32 cellular contexts compared by ENCODE assay signal in the genomic region with DNA sequence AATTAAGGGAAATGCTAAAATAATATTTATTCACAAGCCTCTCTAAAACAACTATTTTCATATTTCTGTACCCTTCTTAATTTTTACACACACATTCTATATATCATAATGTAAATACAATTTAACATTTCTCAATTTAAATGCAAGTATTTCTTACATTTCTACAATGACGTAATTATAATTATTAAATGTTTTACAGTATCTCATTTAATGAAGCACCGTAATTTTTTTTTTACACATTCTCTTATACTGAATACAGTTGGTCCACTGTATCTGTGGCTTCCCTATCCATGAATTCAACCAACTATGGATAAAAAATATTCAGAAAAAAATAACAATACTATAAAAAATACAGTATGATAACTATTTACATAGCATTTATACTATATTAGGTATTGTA.
"Had no signal": no experiment of that assay in that cellular context is flagged by ENCODE, and none has a peak within 500 bp of the region (broad histone marks: within the 10 kb centered on the region; RNA-seq: fewer than 3 reads in every experiment).

No MANE protein-coding gene starts in this region.

- H3K36me3 Mint-ChIP-seq: WTC11 had no signal

- H3K4me3 Mint-ChIP-seq: activated CD4-positive, alpha-beta memory T cell treated with anti-CD3 and anti-CD28 coated beads, Interleukin-2, amount 10 ng/mL, durations not matched to agents 7 days and 5 days; activated CD4-positive, alpha-beta T cell treated with anti-CD3 and anti-CD28 coated beads, Interleukin-2, amount 10 ng/mL, durations not matched to agents 7 days and 5 days; activated naive CD8-positive, alpha-beta T cell; activated T-cell treated with anti-CD3 and anti-CD28 coated beads, Interleukin-2, amount 50 U/mL, for 24 hours; activated T-cell treated with anti-CD3 and anti-CD28 coated beads, Interleukin-2, amount 50 U/mL, for 72 hours; central memory CD8-positive, alpha-beta T cell; T-helper 17 cell; T-helper 2 cell treated with Interferon-gamma antibody and Interleukin-4, amounts not matched to agents 5 μg/mL and 100 μg/mL, for 36 hours; WTC11 had no signal

- H3K9me3 Mint-ChIP-seq: activated CD4-positive, alpha-beta memory T cell treated with anti-CD3 and anti-CD28 coated beads, Interleukin-2, amount 10 ng/mL, durations not matched to agents 7 days and 5 days; activated CD4-positive, alpha-beta T cell treated with anti-CD3 and anti-CD28 coated beads, Interleukin-2, amount 10 ng/mL, durations not matched to agents 7 days and 5 days; activated T-cell treated with anti-CD3 and anti-CD28 coated beads, Interleukin-2, amount 50 U/mL, for 24 hours; activated T-cell treated with anti-CD3 and anti-CD28 coated beads, Interleukin-2, amount 50 U/mL, for 72 hours; central memory CD8-positive, alpha-beta T cell; WTC11 had no signal

- H3K36me3 ChIP-seq: colonic mucosa had no signal

- DNase-seq: activated CD4-positive, alpha-beta memory T cell treated with anti-CD3 and anti-CD28 coated beads, Interleukin-2, amount 10 ng/mL, durations not matched to agents 7 days and 5 days; activated CD4-positive, alpha-beta T cell treated with anti-CD3 and anti-CD28 coated beads for 1 hour; activated CD4-positive, alpha-beta T cell treated with anti-CD3 and anti-CD28 coated beads for 4 hours; activated CD4-positive, alpha-beta T cell treated with anti-CD3 and anti-CD28 coated beads, Interleukin-2, amount 10 ng/mL, durations not matched to agents 7 days and 5 days; activated CD4-positive, alpha-beta T cell treated with anti-CD3 and anti-CD28 coated beads, Interleukin-2, amount 50 U/mL, for 4 hours; activated CD8-positive, alpha-beta memory T cell treated with anti-CD3 and anti-CD28 coated beads, Interleukin-2, amount 50 U/mL, for 48 hours; activated gamma-delta T cell treated with Interleukin-2 at 50 U/mL for 16 hours; activated naive CD4-positive, alpha-beta T cell treated with anti-CD3 and anti-CD28 coated beads, Interleukin-2, amount 50 U/mL, for 16 hours; activated naive CD4-positive, alpha-beta T cell treated with Interleukin-2 at 50 U/mL for 16 hours; activated T-cell treated with anti-CD3 and anti-CD28 coated beads for 4 hours; activated T-cell treated with anti-CD3 and anti-CD28 coated beads, Interleukin-2, amount 50 U/mL, for 24 hours; activated T-cell treated with anti-CD3 and anti-CD28 coated beads, Interleukin-2, amount 50 U/mL, for 72 hours; amniotic stem cell; anterior cingulate cortex; brain microvascular endothelial cell; colonic mucosa; effector CD8-positive, alpha-beta T cell; esophagus squamous epithelium; foreskin melanocyte; T-helper 1 cell; T-helper 17 cell had no signal

- H3K4me1 ChIP-seq: colonic mucosa, esophagus squamous epithelium had no signal

- H3K27ac ChIP-seq: brain microvascular endothelial cell, colonic mucosa, epithelial cell of prostate, esophagus squamous epithelium, VCaP had no signal

- H3K9me3 ChIP-seq: colonic mucosa, esophagus squamous epithelium had no signal

- H3K27me3 Mint-ChIP-seq: activated CD4-positive, alpha-beta memory T cell treated with anti-CD3 and anti-CD28 coated beads, Interleukin-2, amount 10 ng/mL, durations not matched to agents 7 days and 5 days; activated CD4-positive, alpha-beta T cell treated with anti-CD3 and anti-CD28 coated beads, Interleukin-2, amount 10 ng/mL, durations not matched to agents 7 days and 5 days; activated naive CD8-positive, alpha-beta T cell; activated T-cell treated with anti-CD3 and anti-CD28 coated beads, Interleukin-2, amount 50 U/mL, for 24 hours; central memory CD8-positive, alpha-beta T cell; T-helper 17 cell had no signal

- H3K27ac Mint-ChIP-seq: activated CD4-positive, alpha-beta memory T cell treated with anti-CD3 and anti-CD28 coated beads, Interleukin-2, amount 10 ng/mL, durations not matched to agents 7 days and 5 days; activated CD4-positive, alpha-beta T cell treated with anti-CD3 and anti-CD28 coated beads, Interleukin-2, amount 10 ng/mL, durations not matched to agents 7 days and 5 days; activated naive CD8-positive, alpha-beta T cell; activated T-cell treated with anti-CD3 and anti-CD28 coated beads, Interleukin-2, amount 50 U/mL, for 24 hours; activated T-cell treated with anti-CD3 and anti-CD28 coated beads, Interleukin-2, amount 50 U/mL, for 72 hours; T-helper 17 cell; T-helper 2 cell treated with Interferon-gamma antibody and Interleukin-4, amounts not matched to agents 5 μg/mL and 100 μg/mL, for 36 hours; WTC11 had no signal

- H3K4me1 Mint-ChIP-seq: activated CD4-positive, alpha-beta memory T cell treated with anti-CD3 and anti-CD28 coated beads, Interleukin-2, amount 10 ng/mL, durations not matched to agents 7 days and 5 days; central memory CD8-positive, alpha-beta T cell; WTC11 had no signal

- H3K4me3 ChIP-seq: colonic mucosa, esophagus squamous epithelium had no signal

- FAIRE-seq: astrocyte, bronchial epithelial cell, endometrium, endothelial cell of umbilical vein, TTC549 had no signal
